16 cellular contexts compared by ENCODE assay signal in genomic region chr7:155477469-155477868, GRCh38. TPM values are rescaled to one million over a fixed set of nuclear protein-coding genes. Genes with fewer than 3 reads are reported as not detected.
A peak's percentile ranks its signal among the peaks of the same experiment; 100 is the strongest.
DNase-seq lines count a peak whose midpoint lies in the region; ATAC-seq lines count a peak whose summit lies in the region.
"Had no signal": no experiment of that assay in that cellular context is flagged by ENCODE, and none has a peak within 500 bp of the region (broad histone marks: within the 10 kb centered on the region; RNA-seq: fewer than 3 reads in every experiment).

No MANE protein-coding gene starts in this region.

- intact Hi-C loops in Right ventricle myocardium inferior (cut with DNase I): no loop called here
- intact Hi-C loops in Right ventricle myocardium superior (cut with DNase I): no loop called here

- ATAC-seq in GM18520 (IDR thresholded peaks at IDR 0.05; ENCODE audit: unreplicated experiment) (peak; percentile 92), GM19467 (IDR thresholded peaks at IDR 0.05; ENCODE audit: unreplicated experiment) (peak; percentile 88), HG02938 (IDR thresholded peaks at IDR 0.05; ENCODE audit: unreplicated experiment) (peak; percentile 96), HG03565 (IDR thresholded peaks at IDR 0.05; ENCODE audit: unreplicated experiment) (peak; percentile 96), GM19328 (IDR thresholded peaks at IDR 0.05; ENCODE audit: unreplicated experiment) (no peak), Right ventricle myocardium inferior (no peak), Right ventricle myocardium superior (ENCODE audit: poor library complexity) (no peak)
- ATAC-seq: CD8-positive, alpha-beta T cell; naive thymus-derived CD4-positive, alpha-beta T cell had no signal

- no peak for DNase-seq in Right ventricle myocardium inferior (ENCODE audit: missing footprints)
- DNase-seq in Right ventricle myocardium superior: no peak
- no peak for DNase-seq in activated CD4-positive, alpha-beta T cell treated with anti-CD3 and anti-CD28 coated beads, Interleukin-2, amount 50 U/mL, for 1 hour
- DNase-seq: activated CD8-positive, alpha-beta memory T cell treated with anti-CD3 and anti-CD28 coated beads, Interleukin-2, amount 50 U/mL, for 48 hours; CD8-positive, alpha-beta T cell; esophagus squamous epithelium; NCI-H1417 treated with DMSO at 0.1 percent for 48 hours; spleen had no signal

RNA-seq across cellular contexts. Expression of gene EN2, which starts 19.5 kb away (rescaled TPM):
- total RNA-seq in Right ventricle myocardium inferior (0.11 TPM), Right ventricle myocardium superior (0.11 TPM)
- total RNA-seq: bronchial epithelial cell; CD8-positive, alpha-beta T cell; naive thymus-derived CD4-positive, alpha-beta T cell; spleen; T-helper 1 cell treated with Interleukin-12 subunit alpha and Interleukin-12 subunit beta and Interleukin-4 antibody, amounts not matched to agents 30 ng/mL and 1 ng/mL, for 36 hours had no signal

Comparison
In these comparisons a context has a peak if more than half of its experiments do, and no peak if none do; other contexts are left out.
1. ATAC-seq: peak in GM18520 (single experiment), GM19467 (single experiment), HG02938 (single experiment) and HG03565 (single experiment); none in GM19328 (single experiment), Right ventricle myocardium inferior (single experiment) and Right ventricle myocardium superior (single experiment).